ENCODE assay signal across 1 cellular context in the genomic region with DNA sequence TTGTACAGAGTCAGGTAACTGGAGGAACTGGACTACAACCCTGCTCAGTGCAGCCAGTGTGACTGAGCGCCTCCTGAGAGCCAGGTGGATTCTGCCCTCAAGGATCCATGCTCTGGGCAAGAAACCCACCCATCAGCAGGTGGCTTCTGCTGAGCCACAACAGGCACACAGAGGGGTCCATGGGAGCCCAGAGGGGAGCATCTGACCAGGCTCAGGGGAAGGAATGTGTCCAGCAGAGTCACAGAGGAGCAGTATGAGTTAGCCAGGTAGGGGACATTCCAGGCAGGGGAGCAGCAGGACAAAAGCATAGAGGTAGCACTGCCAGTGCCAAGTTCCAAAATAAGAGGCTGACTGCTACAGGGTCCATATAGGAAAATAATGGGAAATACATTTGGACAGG.
TF ChIP-seq lines count a peak whose summit lies in the region.

No MANE protein-coding gene starts in this region.

TF ChIP-seq in H1, 55 proteins besides CTCF, POLR2A, EP300 and RAD21:
- TF ChIP-seq BRCA1 (IDR thresholded peaks at IDR 0.05; ENCODE audit: low read depth, low read length) (no peak), POU5F1 (IDR thresholded peaks at IDR 0.05; ENCODE audit: low read depth, low read length) (no peak), NRF1 (IDR thresholded peaks at IDR 0.05; ENCODE audit: low read depth, low read length) (no peak), HDAC2 (IDR thresholded peaks at IDR 0.05; ENCODE audit: borderline replicate concordance in 1 of 2, low read depth in 2 of 2, low read length in 2 of 2) (no peak), EZH2 (IDR thresholded peaks at IDR 0.05; ENCODE audit: low read depth, low read length, severe bottlenecking) (no peak), TEAD4 (IDR thresholded peaks at IDR 0.05; ENCODE audit: low read depth, low read length) (peak; percentile 33; the same call in 1 of the 2 replicates), SIRT6 (IDR thresholded peaks at IDR 0.05; ENCODE audit: low read length) (no peak), PHF8 (conservative IDR thresholded peaks at IDR 0.05; ENCODE audit: low read depth, low read length) (no peak)
